Comparison of ENCODE assay signal across 8 cellular contexts in genomic region chr16:23836404-23837291, GRCh38. TPM values are rescaled to one million over a fixed set of nuclear protein-coding genes. Genes with fewer than 3 reads are reported as not detected.
DNase-seq lines count a peak whose midpoint lies in the region; ATAC-seq, FAIRE-seq and TF ChIP-seq lines count a peak whose summit lies in the region.

No MANE protein-coding gene starts in this region.

- TF ChIP-seq POLR2A in K562 (conservative IDR thresholded peaks at IDR 0.05) (peak; percentile 56), testis (IDR thresholded peaks at IDR 0.05) (no peak)

- POLR2A ChIA-PET in T-cell (lab: Charles Lee) = no interaction called here
- POLR2A ChIA-PET in K562 (lab: Yijun Ruan, JAX) = interaction anchor here (0.6 kb wide), 1 partner anchor 13 kb away, joined by 3 read pairs; no protein-coding TSS in a partner anchor

- peaks cover 1% of the 10 kb centered on the region for H3K36me3 ChIP-seq in GM06990 (ENCODE audit: control insufficient read depth, insufficient read depth, low read length)
- peaks cover 38% of the 10 kb centered on the region; the same call in 2 of the 3 replicates for H3K36me3 ChIP-seq in K562 (ENCODE audit: control insufficient read depth, insufficient read depth, low read length)
- no peaks in the 10 kb centered on the region for H3K36me3 ChIP-seq in mesodermal cell (ENCODE audit: control insufficient read depth, insufficient read depth, low read length)
- H3K36me3 ChIP-seq in testis (ENCODE audit: low read depth, missing control alignments) = no peaks in the 10 kb centered on the region

- peak overlapping the region; percentile 97 for H3K4me2 ChIP-seq in K562 (ENCODE audit: insufficient read depth, low read length)

- peak overlapping the region; percentile 85 to 96 (median 94) for H3K4me3 Mint-ChIP-seq in T-cell

- peak overlapping the region; percentile 64 for H3K27ac ChIP-seq in K562 (ENCODE audit: extremely low read depth, low read depth, low read length)
- H3K27ac ChIP-seq in mesodermal cell (ENCODE audit: low read depth, low read length, severe bottlenecking) = no peak overlapping the region
- no peak overlapping the region for H3K27ac ChIP-seq in testis

- peaks cover 3% of the 10 kb centered on the region for H3K36me3 Mint-ChIP-seq in T-cell

- no peak for FAIRE-seq in K562 (lab: Jason Lieb, UNC)

- TF ChIP-seq CTCF in GM06990 (IDR thresholded peaks at IDR 0.05; ENCODE audit: insufficient read depth, low read length, poor library complexity, severe bottlenecking) (peak; percentile 71), K562 (IDR thresholded peaks at IDR 0.05 in 2 of 3, conservative IDR thresholded peaks at IDR 0.05 in 1 of 3; ENCODE audit: insufficient read depth in 2 of 3, low read depth in 1 of 3, low read length in 3 of 3) (peak; percentile 48 to 62 (median 52)), testis (IDR thresholded peaks at IDR 0.05) (peak in 1 of 3 experiments; percentile 16)

- H3K4me1 Mint-ChIP-seq in T-cell = peaks cover 64 to 65% (median 65%) of the 10 kb centered on the region in 3 donors

- CTCF ChIA-PET in T-cell (lab: Charles Lee) (interaction anchor here (0.6 to 0.7 kb wide), 2 partner anchors 34 to 36 kb away, joined by 3 read pairs; no protein-coding TSS in a partner anchor), K562 (lab: Yijun Ruan, JAX; ENCODE audit: low intra/inter-chr PET ratio) (interaction anchor here (0.8 to 2.3 kb wide), 4 partner anchors 33 to 174 kb away, joined by 3 to 9 read pairs (median 6); no protein-coding TSS in a partner anchor)

- no peak; the same call in 1 of the 2 replicates for TF ChIP-seq EP300 in K562 (IDR thresholded peaks at IDR 0.05; ENCODE audit: low read length)

- peaks cover 60% of the 10 kb centered on the region for H3K79me2 ChIP-seq in K562 (ENCODE audit: control insufficient read depth, insufficient read depth, low read length)

- peaks cover 34 to 54% of the 10 kb centered on the region in 2 experiments for H3K4me1 ChIP-seq in K562 (replicated peaks in 1 of 2; ENCODE audit: control insufficient read depth in 2 of 2, insufficient read depth in 2 of 2, low read length in 2 of 2)
- peaks cover 6% of the 10 kb centered on the region for H3K4me1 ChIP-seq in mesodermal cell (ENCODE audit: control insufficient read depth, insufficient read depth, low read length, poor library complexity, severe bottlenecking)
- no peaks in the 10 kb centered on the region for H3K4me1 ChIP-seq in testis

- WGBS in K562 (ENCODE audit: insufficient coverage, low coverage, missing lambda C conversion rate) = 1% methylated on average over 21 of the region's 62 CpGs
- 2 to 3% methylated on average over 42 to 43 of the region's 62 CpGs for WGBS in mesodermal cell (ENCODE audit: insufficient coverage in 2 of 2), 2 experiments
- WGBS in testis, 2 donors = 3 to 5% methylated on average over 29 to 52 of the region's 62 CpGs

- intact Hi-C loops in K562 (cut with micrococcal nuclease) (loop anchor here (2.0 to 5.0 kb wide), 2 partner anchors 34 to 66 kb away; no protein-coding TSS in a partner anchor), testis (cut with DNase I; ENCODE audit: low total_unique reads) (no loop called here)

- ATAC-seq in HG02571 (IDR thresholded peaks at IDR 0.05; ENCODE audit: unreplicated experiment) = peak; percentile 31
- ATAC-seq in T-cell (replicated peaks in 1 of 4) = peak; percentile 22 to 49 (median 41)
- ATAC-seq in K562 = peak; percentile 63

- peak overlapping the region; percentile 82 for H3K4me3 ChIP-seq in GM06990 (replicated peaks; ENCODE audit: low read depth, low read length)
- H3K4me3 ChIP-seq in K562 = peak overlapping the region; percentile 87
- peak overlapping the region; percentile 48 for H3K4me3 ChIP-seq in mesodermal cell (ENCODE audit: extremely low read depth, insufficient read depth, low read length, poor library complexity, severe bottlenecking)
- H3K4me3 ChIP-seq in testis = peak overlapping the region; percentile 48 to 64

- peak overlapping the region; percentile 73 to 90 for H3K27ac Mint-ChIP-seq in T-cell

- H3K9ac ChIP-seq in K562 (ENCODE audit: insufficient read depth in 1 of 2, low read depth in 2 of 2, low read length in 2 of 2) = peak overlapping the region; percentile 69 to 91

- H3K27me3 Mint-ChIP-seq in T-cell = no peaks in the 10 kb centered on the region

- H3K9me1 ChIP-seq in K562 (ENCODE audit: control insufficient read depth, insufficient read depth, low read length) = peaks cover 12% of the 10 kb centered on the region

- peaks cover 31% of the 10 kb centered on the region; the same call in 1 of the 2 replicates for H4K20me1 ChIP-seq in K562 (replicated peaks; ENCODE audit: control insufficient read depth, insufficient read depth, low read length)

- no peaks in the 10 kb centered on the region for H3K9me3 Mint-ChIP-seq in T-cell

- peak overlapping the region; percentile 5 for H2AFZ ChIP-seq in K562 (ENCODE audit: low read depth, low read length)

- DNase-seq in GM06990 (ENCODE audit: extremely low read depth, insufficient read length) (peak; percentile 77), T-cell (peak in 33 of 34 experiments; percentile 20 to 68 (median 49)), K562 (ENCODE audit: extremely low read depth in 1 of 4, low spot score in 3 of 4) (peak; percentile 71 to 77 (median 72)), testis (peak; percentile 30), NCI-H1694 (lab: John Stamatoyannopoulos, UW) (no peak), NCI-H510A treated with DMSO at 0.1 percent for 48 hours (lab: John Stamatoyannopoulos, UW) (no peak)

- in situ Hi-C loops in K562 (cut with MboI) = no loop called here

- BruUV-seq in K562 (replicated peaks; lab: Mats Ljungman, UMichigan) = no TSS peak

- H3K27me3 ChIP-seq in GM06990 (replicated peaks; ENCODE audit: control insufficient read depth, insufficient read depth, low read length) (no peaks in the 10 kb centered on the region; the same call in 1 of the 2 replicates), K562 (ENCODE audit: control insufficient read depth in 2 of 2, insufficient read depth in 2 of 2, low read length in 2 of 2) (no peaks in the 10 kb centered on the region), testis (no peaks in the 10 kb centered on the region)

- H3K9me3 ChIP-seq in K562 (replicated peaks; ENCODE audit: control insufficient read depth, insufficient read depth, low read depth, low read length) (no peaks in the 10 kb centered on the region), mesodermal cell (ENCODE audit: control insufficient read depth, low read length) (no peaks in the 10 kb centered on the region), testis (no peaks in the 10 kb centered on the region)

- peak; percentile 29 to 44 for TF ChIP-seq RAD21 in K562 (CRISPR knock-in tag; conservative IDR thresholded peaks at IDR 0.05 in 1 of 2, IDR thresholded peaks at IDR 0.05 in 1 of 2)

TF ChIP-seq in K562, 482 proteins besides CTCF, POLR2A, EP300 and RAD21 (continues in another document):
- TF ChIP-seq DPF2 (IDR thresholded peaks at IDR 0.05) (peak; percentile 54; the same call in 1 of the 2 replicates), MYC (IDR thresholded peaks at IDR 0.05; ENCODE audit: low read depth, low read length) (peak; percentile 46; the same call in 1 of the 2 replicates), MYC (CRISPR knock-in tag; IDR thresholded peaks at IDR 0.05; ENCODE audit: borderline replicate concordance, low read depth) (no peak), CEBPZ (IDR thresholded peaks at IDR 0.05; ENCODE audit: borderline replicate concordance, low read depth, low read length) (no peak)

RNA-seq across cellular contexts. Expression of gene PRKCB, which starts 0.9 kb away (rescaled TPM):
- total RNA-seq in T-cell (100 to 1,000 TPM in 4 of 5 donors, 10 to 100 TPM in 1; 84.7 to 114 (median 105) TPM), K562 (2014; rRNA removed) (111 and 151 TPM in 2 replicates), K562 (2014; rRNA removed; fragmentation: Illumina TruSeq; extraction: Trizol) (184 and 197 TPM in 2 replicates), K562 (2015; rRNA removed; fragmentation: Illumina TruSeq; extraction: Trizol) (140 and 148 TPM in 2 replicates), K562 (2021) (199 and 214 TPM in 2 replicates), testis (10 to 100 TPM; 26.6 to 49.7 TPM)
- total RNA-seq in K562 (2011; cell fraction: chromatin; rRNA removed; ENCODE audit: low replicate concordance) = 589 and 727 TPM in 2 replicates
- 260 and 276 TPM in 2 replicates for total RNA-seq in K562 (2011; cell fraction: nucleolus; rRNA removed)
- total RNA-seq in K562 (2011; cell fraction: nucleoplasm; rRNA removed) = 490 and 887 TPM in 2 replicates
- polyA plus RNA-seq in K562 (2011; rRNA removed) (157 and 276 TPM in 2 replicates), K562 (2014; fragmentation: Illumina TruSeq; extraction: Trizol) (161 and 185 TPM in 2 replicates), K562 (2014; fragmentation: Nextera tagmentation; extraction: Ambion mirVana) (10 to 100 TPM; 49.9 to 64.3 TPM), K562 (2014; rRNA removed) (102 and 116 TPM in 2 replicates), testis (ENCODE audit: insufficient read depth, low read depth, low replicate concordance) (25.5 TPM)
- polyA plus RNA-seq in K562 (2011; cell fraction: cytosol; rRNA removed) = 122 and 401 TPM in 2 replicates
- polyA plus RNA-seq in K562 (2011; cell fraction: nucleus; rRNA removed) = 204 and 318 TPM in 2 replicates
- 162 and 213 TPM in 2 replicates for polyA plus RNA-seq in K562 (2012)
- polyA minus RNA-seq in K562 (2011; rRNA and poly(A)+ RNA removed) = 397 and 705 TPM in 2 replicates
- polyA minus RNA-seq in K562 (2011; cell fraction: cytosol; rRNA and poly(A)+ RNA removed) = 224 and 329 TPM in 2 replicates
- 155 and 218 TPM in 2 replicates for polyA minus RNA-seq in K562 (2011; cell fraction: nucleus; rRNA and poly(A)+ RNA removed)
- 5.8 TPM for polyA plus RNA-seq in mesodermal cell (2013, experiment 1 of 2)
- 3.0 TPM for polyA plus RNA-seq in mesodermal cell (2013, experiment 2 of 2)

Comparison
In these comparisons a context has a peak if more than half of its experiments do, and no peak if none do; other contexts are left out.
1. DNase-seq: peak in GM06990 (single experiment), T-cell (33 of 34), K562 (4 of 4) and testis (single experiment); none in NCI-H1694 (single experiment) and NCI-H510A treated with DMSO at 0.1 percent for 48 hours (single experiment).
2. Peak in every context shown above with its lines, with median percentiles within 50 percentile points of each other: H3K4me3 ChIP-seq and ATAC-seq.